Comparison of ENCODE assay signal across 14 cellular contexts in the genomic region with DNA sequence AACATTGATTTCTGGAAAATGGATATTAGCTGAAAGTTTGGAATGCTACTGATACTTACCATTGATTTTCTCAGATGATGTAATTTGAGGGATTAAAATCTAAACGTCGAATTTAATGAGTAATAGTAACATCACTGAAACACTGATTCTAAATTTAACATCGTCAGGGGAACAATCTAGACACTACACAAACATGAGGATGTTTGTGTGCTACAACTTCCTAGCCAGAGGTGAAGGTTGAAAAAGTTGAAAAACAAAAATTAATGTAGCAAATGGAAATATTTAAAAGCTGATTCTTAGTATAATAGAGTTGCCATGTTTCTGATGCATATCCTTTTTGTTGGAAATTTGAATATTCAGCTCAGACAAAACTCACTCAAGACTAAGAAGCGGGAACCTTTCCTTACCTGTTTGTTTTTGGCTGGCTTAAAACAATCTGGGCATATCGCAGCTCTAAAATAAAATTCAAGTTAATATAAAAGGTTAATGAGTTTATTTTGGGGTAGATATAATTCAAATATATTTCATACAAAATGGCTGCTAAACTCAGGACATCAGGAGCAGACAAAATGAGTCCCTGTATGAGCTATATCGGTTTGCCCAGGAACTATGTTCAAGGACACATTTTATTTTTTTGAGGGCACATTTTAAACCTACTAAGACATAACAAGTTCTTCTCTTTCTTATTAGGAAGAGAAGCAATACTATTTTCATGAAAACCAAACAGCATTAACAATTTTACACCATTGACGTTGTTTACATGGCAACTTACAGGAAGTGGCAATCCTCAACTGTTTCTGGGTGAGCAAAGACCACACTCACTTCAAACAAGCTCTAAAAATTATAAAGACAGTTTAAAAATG. TPM values are rescaled to one million over a fixed set of nuclear protein-coding genes. Genes with fewer than 3 reads are reported as not detected.
DNase-seq lines count a peak whose midpoint lies in the region; ATAC-seq and TF ChIP-seq lines count a peak whose summit lies in the region.
"Had no signal": no experiment of that assay in that cellular context is flagged by ENCODE, and none has a peak within 500 bp of the region (broad histone marks: within the 10 kb centered on the region; RNA-seq: fewer than 3 reads in every experiment).

No MANE protein-coding gene starts in this region.

- H3K9me3 ChIP-seq in DND-41 (ENCODE audit: insufficient read depth, low read length, severe bottlenecking) = no peaks in the 10 kb centered on the region
- H3K9me3 ChIP-seq: lower lobe of right lung had no signal

- no peak for TF ChIP-seq CTCF in DND-41 (IDR thresholded peaks at IDR 0.05; ENCODE audit: borderline replicate concordance, extremely low read depth, low read length, poor library complexity, severe bottlenecking)

- peaks cover 9% of the 10 kb centered on the region for H3K36me3 Mint-ChIP-seq in IgD-negative memory B cell
- no peaks in the 10 kb centered on the region for H3K36me3 Mint-ChIP-seq in activated T-helper 17 cell treated with anti-CD3 and anti-CD28 coated beads, Interleukin-2, amount 50 U/mL, for 72 hours (ENCODE audit: low read depth)
- H3K36me3 Mint-ChIP-seq in naive B cell = peaks cover 0 to 7% of the 10 kb centered on the region in 2 donors

- H3K27ac ChIP-seq in DND-41 (ENCODE audit: low read length) = peak overlapping the region; percentile 98
- H3K27ac ChIP-seq: brain microvascular endothelial cell, epithelial cell of prostate, lower lobe of right lung had no signal

- H3K4me1 Mint-ChIP-seq in IgD-negative memory B cell = peaks cover 37 to 47% (median 41%) of the 10 kb centered on the region in 3 donors
- H3K4me1 Mint-ChIP-seq in activated T-helper 17 cell treated with anti-CD3 and anti-CD28 coated beads, Interleukin-2, amount 50 U/mL, for 72 hours = peaks cover 8% of the 10 kb centered on the region
- peaks cover 32 to 57% (median 42%) of the 10 kb centered on the region in 3 donors for H3K4me1 Mint-ChIP-seq in naive B cell

- H4K20me1 ChIP-seq in DND-41 (ENCODE audit: insufficient read depth, low read length) = no peaks in the 10 kb centered on the region

- H3K4me3 ChIP-seq in DND-41 (ENCODE audit: low read depth in 1 of 2, low read length in 2 of 2) = no peak overlapping the region
- H3K4me3 ChIP-seq: lower lobe of right lung had no signal

- H3K9me3 Mint-ChIP-seq in IgD-negative memory B cell = peaks cover 0 to 5% (median 0%) of the 10 kb centered on the region in 3 donors
- no peaks in the 10 kb centered on the region for H3K9me3 Mint-ChIP-seq in activated T-helper 17 cell treated with anti-CD3 and anti-CD28 coated beads, Interleukin-2, amount 50 U/mL, for 72 hours
- no peaks in the 10 kb centered on the region for H3K9me3 Mint-ChIP-seq in naive B cell

- H3K9ac ChIP-seq in DND-41 (ENCODE audit: low read depth, low read length) = peak overlapping the region; percentile 39

- H3K27ac Mint-ChIP-seq in IgD-negative memory B cell (peak overlapping the region; percentile 56 to 76 (median 67)), naive B cell (peak overlapping the region in 5 of 6 donors; percentile 56 to 75 (median 71))
- peak overlapping the region; percentile 73 for H3K27ac Mint-ChIP-seq in activated T-helper 17 cell treated with anti-CD3 and anti-CD28 coated beads, Interleukin-2, amount 50 U/mL, for 72 hours

- H3K27me3 Mint-ChIP-seq in IgD-negative memory B cell (peaks cover 2% of the 10 kb centered on the region), naive B cell (no peaks in the 10 kb centered on the region)
- no peaks in the 10 kb centered on the region for H3K27me3 Mint-ChIP-seq in activated T-helper 17 cell treated with anti-CD3 and anti-CD28 coated beads, Interleukin-2, amount 50 U/mL, for 72 hours

- peak overlapping the region; percentile 45 for H3K4me2 ChIP-seq in DND-41 (ENCODE audit: insufficient read depth, low read length)

- ATAC-seq in DND-41 (ENCODE audit: insufficient read depth, low read depth) = peak; percentile 89
- ATAC-seq in activated T-helper 17 cell treated with anti-CD3 and anti-CD28 coated beads, Interleukin-2, amount 50 U/mL, for 72 hours (replicated peaks) = no peak
- ATAC-seq in naive B cell (ENCODE audit: low read depth in 2 of 2) = no peak
- ATAC-seq in HG03039 (IDR thresholded peaks at IDR 0.05; ENCODE audit: unreplicated experiment) = no peak
- ATAC-seq: lower lobe of right lung had no signal

- DNase-seq in DND-41 = peak; percentile 35
- no peak for DNase-seq in naive B cell
- DNase-seq in SW 1271 (lab: John Stamatoyannopoulos, UW) = no peak
- DNase-seq in effector CD4-positive, alpha-beta T cell = no peak
- no peak for DNase-seq in cerebellar cortex (ENCODE audit: low spot score)
- DNase-seq: activated T-cell treated with anti-CD3 and anti-CD28 coated beads, Interleukin-2, amount 50 U/mL, for 48 hours; brain microvascular endothelial cell; lower lobe of right lung; NCI-H446; nucleus accumbens had no signal

- H3K4me1 ChIP-seq in DND-41 (ENCODE audit: insufficient read depth, low read length) = peaks cover 27% of the 10 kb centered on the region
- H3K4me1 ChIP-seq: lower lobe of right lung had no signal

- H3K79me2 ChIP-seq in DND-41 (ENCODE audit: insufficient read depth, low read length) = no peaks in the 10 kb centered on the region

- peak overlapping the region; percentile 84 for H2AFZ ChIP-seq in DND-41 (ENCODE audit: low read depth, low read length)

- H3K4me3 Mint-ChIP-seq in IgD-negative memory B cell = peak overlapping the region in 3 of 4 donors; percentile 22 to 54 (median 47)
- peak overlapping the region; percentile 34 for H3K4me3 Mint-ChIP-seq in activated T-helper 17 cell treated with anti-CD3 and anti-CD28 coated beads, Interleukin-2, amount 50 U/mL, for 72 hours
- peak overlapping the region in 6 of 8 donors; percentile 15 to 64 (median 32) for H3K4me3 Mint-ChIP-seq in naive B cell

- no peaks in the 10 kb centered on the region for H3K36me3 ChIP-seq in DND-41 (ENCODE audit: insufficient read depth, low read length)
- H3K36me3 ChIP-seq: brain microvascular endothelial cell, lower lobe of right lung had no signal

- no peaks in the 10 kb centered on the region for H3K27me3 ChIP-seq in DND-41 (ENCODE audit: insufficient read depth, low read length, poor library complexity)
- H3K27me3 ChIP-seq: brain microvascular endothelial cell had no signal

RNA-seq across cellular contexts. Expression of gene PEX13, which starts 52.6 kb away (rescaled TPM):
- 10.0 TPM for polyA plus RNA-seq in IgD-negative memory B cell
- 10 to 100 TPM; 17.1 to 25.1 TPM for total RNA-seq in activated T-helper 17 cell treated with anti-CD3 and anti-CD28 coated beads, Interleukin-2, amount 50 U/mL, for 72 hours
- polyA plus RNA-seq in naive B cell (ENCODE audit: low read depth in 6 of 6) = 10 to 100 TPM in 4 of 6 donors, 1 to 10 TPM in 2; 8.5 to 17.9 (median 10.6) TPM

RNA-seq across cellular contexts. Expression of gene PUS10, which starts 53.2 kb away (rescaled TPM):
- polyA plus RNA-seq in IgD-negative memory B cell (6.8 TPM), naive B cell (ENCODE audit: low read depth in 6 of 6) (1 to 10 TPM; 3.4 to 8.6 (median 4.8) TPM)
- 1 to 10 TPM; 5.1 to 5.7 TPM for total RNA-seq in activated T-helper 17 cell treated with anti-CD3 and anti-CD28 coated beads, Interleukin-2, amount 50 U/mL, for 72 hours
